In genomic region chr11:112163875-112164521, GRCh38 we compare ENCODE assay signal across 7 cellular contexts. TPM values are rescaled to one million over a fixed set of nuclear protein-coding genes. Genes with fewer than 3 reads are reported as not detected.
DNase-seq lines count a peak whose midpoint lies in the region; ATAC-seq and TF ChIP-seq lines count a peak whose summit lies in the region.

TSS of gene IL18 (minus strand) at chr11:112164094. CDS start at chr11:112155053, 9,041 bp downstream.

- H3K36me3 ChIP-seq in MG63: peaks cover 22% of the 10 kb centered on the region
- H3K36me3 ChIP-seq in adipocyte (ENCODE audit: control insufficient read depth, insufficient read depth, low read length, severe bottlenecking): no peaks in the 10 kb centered on the region
- no peaks in the 10 kb centered on the region for H3K36me3 ChIP-seq in kidney epithelial cell (ENCODE audit: control insufficient read depth, insufficient read depth, low read length)

- H3K9me3 ChIP-seq in MG63 (no peaks in the 10 kb centered on the region), adipocyte (ENCODE audit: control insufficient read depth, low read length) (no peaks in the 10 kb centered on the region)

- ATAC-seq in GM18873 (IDR thresholded peaks at IDR 0.05; ENCODE audit: low FRiP score, unreplicated experiment) (no peak), GM19467 (IDR thresholded peaks at IDR 0.05; ENCODE audit: unreplicated experiment) (no peak)

- no peak within 1 kb of the TSS for H3K9ac ChIP-seq in adipocyte (ENCODE audit: low read length)

- H3K4me3 ChIP-seq in MG63 (peak within 1 kb of the TSS; percentile 48), adipocyte (ENCODE audit: low read length) (peak within 1 kb of the TSS; percentile 23), kidney epithelial cell (ENCODE audit: low read depth, low read length) (peak within 1 kb of the TSS; percentile 11)

- TF ChIP-seq CTCF in kidney epithelial cell (IDR thresholded peaks at IDR 0.05; ENCODE audit: insufficient read depth, low read length, poor library complexity, severe bottlenecking) (no peak), subcutaneous adipose tissue (IDR thresholded peaks at IDR 0.05; ENCODE audit: low read depth) (no peak)

- H3K4me1 ChIP-seq in adipocyte (ENCODE audit: control insufficient read depth, insufficient read depth, low read length): peaks cover 17% of the 10 kb centered on the region

- DNase-seq in MG63 (peak; percentile 82), adipocyte (ENCODE audit: low read depth) (no peak), kidney epithelial cell (ENCODE audit: low read depth) (no peak), NCI-H2081 (lab: John Stamatoyannopoulos, UW) (no peak)

- H3K27me3 ChIP-seq in MG63: no peaks in the 10 kb centered on the region
- H3K27me3 ChIP-seq in adipocyte (replicated peaks; ENCODE audit: control insufficient read depth, insufficient read depth, low read length): no peaks in the 10 kb centered on the region
- H3K27me3 ChIP-seq in kidney epithelial cell (ENCODE audit: control insufficient read depth, insufficient read depth, low read length): no peaks in the 10 kb centered on the region

RNA-seq across cellular contexts. Expression of gene IL18, which starts in this region (rescaled TPM):
- total RNA-seq in MG63 (2014; rRNA removed; shearing (Covaris generic); ENCODE audit: low replicate concordance): 73.8 and 92.8 TPM in 2 replicates
- total RNA-seq in kidney epithelial cell (8.4 and 15.5 TPM in 2 replicates), subcutaneous adipose tissue (10 to 100 TPM in 3 of 4 donors, 1 to 10 TPM in 1; 9.2 to 81.6 (median 27.6) TPM)
